8 cellular contexts compared by ENCODE assay signal in the genomic region with DNA sequence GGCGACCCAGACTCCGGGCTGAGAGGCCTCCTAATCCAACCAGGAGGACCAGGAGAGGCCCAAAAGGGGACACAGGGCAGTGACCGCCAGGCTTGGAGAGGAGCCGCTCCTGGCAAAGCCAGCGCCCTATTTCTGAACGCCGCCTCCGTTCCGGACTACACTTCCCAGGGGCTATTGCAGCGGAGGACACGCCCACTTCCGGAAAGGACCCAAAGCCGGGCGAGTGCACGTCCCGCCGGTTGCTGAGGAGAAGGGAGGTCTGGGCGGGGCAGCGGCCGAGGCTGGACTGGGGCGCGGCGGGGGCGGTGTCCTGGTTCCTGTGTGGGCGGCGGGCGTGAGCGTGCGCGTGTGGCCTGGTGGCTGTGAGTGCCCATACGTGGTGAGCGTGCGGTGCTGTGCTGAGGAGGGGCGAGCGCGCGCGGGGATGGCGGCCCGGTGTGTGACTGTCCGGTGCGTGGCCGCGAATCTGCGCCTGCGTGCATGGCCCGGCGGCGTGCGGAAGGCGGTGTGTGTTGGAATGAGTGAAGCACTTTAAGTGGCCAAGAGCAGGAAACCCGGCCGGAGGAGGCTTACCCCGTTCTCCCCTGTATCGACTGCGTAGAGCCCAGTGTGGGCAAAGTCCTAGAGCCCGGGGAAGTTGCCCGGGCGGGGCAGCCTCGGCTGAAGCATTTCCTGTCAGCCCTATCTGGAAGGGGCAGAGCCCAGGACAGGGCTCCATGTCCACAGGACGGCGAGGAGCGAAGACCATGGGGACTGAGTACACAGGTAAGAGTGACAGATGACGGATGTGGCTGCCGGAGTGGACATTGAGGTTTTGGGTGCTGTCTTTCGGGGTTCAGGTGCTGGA. TPM values are rescaled to one million over a fixed set of nuclear protein-coding genes. Genes with fewer than 3 reads are reported as not detected.
DNase-seq lines count a peak whose midpoint lies in the region; ATAC-seq and TF ChIP-seq lines count a peak whose summit lies in the region.

ZNF470 (plus strand) TSS at position 195 of the 847 bp plus-strand sequence. CDS start 2,844 bp downstream, outside the sequence.

- H3K4me2 ChIP-seq in neural cell (ENCODE audit: low read length), result peak within 1 kb of the TSS; percentile 81

- H3K4me1 Mint-ChIP-seq in stimulated activated naive CD8-positive, alpha-beta T cell treated with anti-CD3 and anti-CD28 coated beads, Interleukin-15, Interleukin-2, amounts not matched to agents 100 ng/mL and 50 ng/mL, for 24 hours (ENCODE audit: low read depth), result peaks cover 17% of the 10 kb centered on the region

- H4K20me1 ChIP-seq in neural cell (ENCODE audit: insufficient read depth), result no peaks in the 10 kb centered on the region

- peak; percentile 98 for ATAC-seq in GM21367 (IDR thresholded peaks at IDR 0.05; ENCODE audit: unreplicated experiment)
- peak; percentile 95 for ATAC-seq in RWPE2 (ENCODE audit: low read depth)

- TF ChIP-seq CTCF in RWPE2 (IDR thresholded peaks at IDR 0.05; ENCODE audit: poor library complexity, severe bottlenecking), result no peak
- TF ChIP-seq CTCF in foreskin fibroblast (IDR thresholded peaks at IDR 0.05; ENCODE audit: low read depth, low read length), result no peak
- TF ChIP-seq CTCF in neural cell (IDR thresholded peaks at IDR 0.05; ENCODE audit: poor library complexity, severe bottlenecking), result no peak

- peak; percentile 51 for DNase-seq in COR-L47 (lab: John Stamatoyannopoulos, UW)
- peak in 74 of 76 experiments; percentile 7 to 97 (median 85) for DNase-seq in HUDEP-2 (lab: John Stamatoyannopoulos, UW; ENCODE audit: unreplicated experiment in 76 of 76)
- peak; percentile 89 for DNase-seq in RWPE2 (ENCODE audit: low spot score)
- DNase-seq in activated gamma-delta T cell treated with anti-CD3 and anti-CD28 coated beads, Interleukin-2, amount 50 U/mL, for 16 hours (ENCODE audit: low read depth), result peak; percentile 83
- peak; percentile 92 to 97 for DNase-seq in foreskin fibroblast

- peak within 1 kb of the TSS; percentile 97 for H3K4me3 Mint-ChIP-seq in stimulated activated naive CD8-positive, alpha-beta T cell treated with anti-CD3 and anti-CD28 coated beads, Interleukin-15, Interleukin-2, amounts not matched to agents 100 ng/mL and 50 ng/mL, for 24 hours

- no peaks in the 10 kb centered on the region for H3K4me1 ChIP-seq in RWPE2 (ENCODE audit: insufficient read depth, poor library complexity, severe bottlenecking)

- H3K27ac Mint-ChIP-seq in stimulated activated naive CD8-positive, alpha-beta T cell treated with anti-CD3 and anti-CD28 coated beads, Interleukin-15, Interleukin-2, amounts not matched to agents 100 ng/mL and 50 ng/mL, for 24 hours, result peak within 1 kb of the TSS; percentile 91

- H3K9ac ChIP-seq in neural cell (ENCODE audit: low read length), result peak within 1 kb of the TSS; percentile 93

- TF ChIP-seq RAD21 in neural cell (conservative IDR thresholded peaks at IDR 0.05), result peak; percentile 40

- peaks cover 5% of the 10 kb centered on the region for H3K79me2 ChIP-seq in neural cell (replicated peaks; ENCODE audit: insufficient read depth, low read length)

- peaks cover 48% of the 10 kb centered on the region for H3K9me3 Mint-ChIP-seq in stimulated activated naive CD8-positive, alpha-beta T cell treated with anti-CD3 and anti-CD28 coated beads, Interleukin-15, Interleukin-2, amounts not matched to agents 100 ng/mL and 50 ng/mL, for 24 hours

- H3K9me2 ChIP-seq in neural cell (ENCODE audit: insufficient read depth, low read length), result no peaks in the 10 kb centered on the region

- H2AFZ ChIP-seq in neural cell (ENCODE audit: low read depth, low read length), result peak within 1 kb of the TSS; percentile 100

- no peaks in the 10 kb centered on the region for H3F3A ChIP-seq in neural cell (ENCODE audit: insufficient read depth, low read length, poor library complexity, severe bottlenecking)

- H3K36me3 ChIP-seq in RWPE2 (ENCODE audit: low read depth), result peaks cover 16% of the 10 kb centered on the region
- H3K36me3 ChIP-seq in neural cell (ENCODE audit: insufficient read depth, low read length), result peaks cover 28% of the 10 kb centered on the region

- TF ChIP-seq EP300 in neural cell (conservative IDR thresholded peaks at IDR 0.05; ENCODE audit: poor library complexity, severe bottlenecking), result no peak

- H3K27ac ChIP-seq in RWPE2 (ENCODE audit: poor library complexity, severe bottlenecking) (peak within 1 kb of the TSS; percentile 38), neural cell (ENCODE audit: low read length) (peak within 1 kb of the TSS; percentile 87)

- H3K36me3 Mint-ChIP-seq in stimulated activated naive CD8-positive, alpha-beta T cell treated with anti-CD3 and anti-CD28 coated beads, Interleukin-15, Interleukin-2, amounts not matched to agents 100 ng/mL and 50 ng/mL, for 24 hours (ENCODE audit: low read depth), result peaks cover 70% of the 10 kb centered on the region

- no peaks in the 10 kb centered on the region for H3K27me3 ChIP-seq in RWPE2 (ENCODE audit: insufficient read depth, poor library complexity, severe bottlenecking)
- no peaks in the 10 kb centered on the region for H3K27me3 ChIP-seq in neural cell (ENCODE audit: insufficient read depth, low read depth, low read length)

- peak within 1 kb of the TSS; percentile 70 for H3K4me3 ChIP-seq in RWPE2 (ENCODE audit: severe bottlenecking)
- peak within 1 kb of the TSS; percentile 76 to 90 for H3K4me3 ChIP-seq in foreskin fibroblast (ENCODE audit: low read depth in 1 of 2, low read length in 2 of 2)
- H3K4me3 ChIP-seq in neural cell (ENCODE audit: low read length), result peak within 1 kb of the TSS; percentile 95

- no peaks in the 10 kb centered on the region for H3K27me3 Mint-ChIP-seq in stimulated activated naive CD8-positive, alpha-beta T cell treated with anti-CD3 and anti-CD28 coated beads, Interleukin-15, Interleukin-2, amounts not matched to agents 100 ng/mL and 50 ng/mL, for 24 hours

- H3K9me3 ChIP-seq in RWPE2 (ENCODE audit: severe bottlenecking) (peaks cover 26% of the 10 kb centered on the region), neural cell (ENCODE audit: low read length) (peaks cover 21% of the 10 kb centered on the region)

TF ChIP-seq in neural cell, 6 proteins besides CTCF, POLR2A, EP300 and RAD21:
- TF ChIP-seq POLR2AphosphoS5 (IDR thresholded peaks at IDR 0.05) (peak; percentile 74), EZH2 (IDR thresholded peaks at IDR 0.05; ENCODE audit: borderline replicate concordance, insufficient read depth, low read length, poor library complexity, severe bottlenecking) (no peak), MXI1 (conservative IDR thresholded peaks at IDR 0.05; ENCODE audit: poor library complexity, severe bottlenecking) (peak; percentile 92), SMC3 (conservative IDR thresholded peaks at IDR 0.05; ENCODE audit: poor library complexity) (peak; percentile 30), TAF1 (IDR thresholded peaks at IDR 0.05; ENCODE audit: low read depth) (peak; percentile 47)
- TF ChIP-seq, protein P1, sequence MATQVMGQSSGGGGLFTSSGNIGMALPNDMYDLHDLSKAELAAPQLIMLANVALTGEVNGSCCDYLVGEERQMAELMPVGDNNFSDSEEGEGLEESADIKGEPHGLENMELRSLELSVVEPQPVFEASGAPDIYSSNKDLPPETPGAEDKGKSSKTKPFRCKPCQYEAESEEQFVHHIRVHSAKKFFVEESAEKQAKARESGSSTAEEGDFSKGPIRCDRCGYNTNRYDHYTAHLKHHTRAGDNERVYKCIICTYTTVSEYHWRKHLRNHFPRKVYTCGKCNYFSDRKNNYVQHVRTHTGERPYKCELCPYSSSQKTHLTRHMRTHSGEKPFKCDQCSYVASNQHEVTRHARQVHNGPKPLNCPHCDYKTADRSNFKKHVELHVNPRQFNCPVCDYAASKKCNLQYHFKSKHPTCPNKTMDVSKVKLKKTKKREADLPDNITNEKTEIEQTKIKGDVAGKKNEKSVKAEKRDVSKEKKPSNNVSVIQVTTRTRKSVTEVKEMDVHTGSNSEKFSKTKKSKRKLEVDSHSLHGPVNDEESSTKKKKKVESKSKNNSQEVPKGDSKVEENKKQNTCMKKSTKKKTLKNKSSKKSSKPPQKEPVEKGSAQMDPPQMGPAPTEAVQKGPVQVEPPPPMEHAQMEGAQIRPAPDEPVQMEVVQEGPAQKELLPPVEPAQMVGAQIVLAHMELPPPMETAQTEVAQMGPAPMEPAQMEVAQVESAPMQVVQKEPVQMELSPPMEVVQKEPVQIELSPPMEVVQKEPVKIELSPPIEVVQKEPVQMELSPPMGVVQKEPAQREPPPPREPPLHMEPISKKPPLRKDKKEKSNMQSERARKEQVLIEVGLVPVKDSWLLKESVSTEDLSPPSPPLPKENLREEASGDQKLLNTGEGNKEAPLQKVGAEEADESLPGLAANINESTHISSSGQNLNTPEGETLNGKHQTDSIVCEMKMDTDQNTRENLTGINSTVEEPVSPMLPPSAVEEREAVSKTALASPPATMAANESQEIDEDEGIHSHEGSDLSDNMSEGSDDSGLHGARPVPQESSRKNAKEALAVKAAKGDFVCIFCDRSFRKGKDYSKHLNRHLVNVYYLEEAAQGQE (IDR thresholded peaks at IDR 0.05; ENCODE audit: borderline replicate concordance), result peak; percentile 34

RNA-seq across cellular contexts. Expression of gene ZNF470, which starts in this region (rescaled TPM):
- polyA plus RNA-seq in neural cell, result 9.6 and 13.6 TPM in 2 replicates
- 20.7 and 25.6 TPM in 2 replicates for polyA minus RNA-seq in neural cell

Comparison
In these comparisons a context has a peak if more than half of its experiments do, and no peak if none do; other contexts are left out.
1. Peak in every context shown above with its lines: DNase-seq, ATAC-seq, H3K4me3 ChIP-seq and H3K27ac ChIP-seq.